In the genomic region with DNA sequence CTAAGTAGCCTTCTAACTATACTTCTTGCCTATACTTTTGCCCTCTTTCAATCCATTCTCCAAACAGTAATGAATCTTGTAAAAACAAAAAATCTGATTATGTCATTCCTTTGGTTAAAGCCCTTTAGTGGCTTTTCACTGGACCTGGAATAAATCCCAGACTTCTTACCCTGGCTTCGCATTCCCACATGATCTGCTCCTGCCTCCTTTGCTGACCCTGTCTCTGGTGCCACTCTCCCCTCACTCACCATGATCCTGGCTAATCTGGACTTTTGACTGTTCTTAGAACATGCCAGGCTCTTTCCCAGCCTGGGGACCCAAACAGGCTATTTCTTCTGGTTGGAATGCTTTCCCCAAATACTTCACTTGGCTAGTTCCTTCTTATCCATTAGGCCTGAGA, we compare ENCODE assay signal across 1 cellular context.
A peak's percentile ranks its signal among the peaks of the same experiment; 100 is the strongest.
TF ChIP-seq lines count a peak whose summit lies in the region.

No MANE protein-coding gene starts in this region.

TF ChIP-seq in HepG2, 621 proteins besides CTCF, POLR2A, EP300 and RAD21:
- no peak for TF ChIP-seq ZNF432 (CRISPR knock-in tag; IDR thresholded peaks at IDR 0.05; ENCODE audit: borderline replicate concordance)
- TF ChIP-seq ATF7 (IDR thresholded peaks at IDR 0.05) = peak; percentile 41; the same call in 1 of the 2 replicates
- no peak for TF ChIP-seq ATF7 (CRISPR knock-in tag; IDR thresholded peaks at IDR 0.05)
